Comparison of ENCODE assay signal across 21 cellular contexts in the genomic region with DNA sequence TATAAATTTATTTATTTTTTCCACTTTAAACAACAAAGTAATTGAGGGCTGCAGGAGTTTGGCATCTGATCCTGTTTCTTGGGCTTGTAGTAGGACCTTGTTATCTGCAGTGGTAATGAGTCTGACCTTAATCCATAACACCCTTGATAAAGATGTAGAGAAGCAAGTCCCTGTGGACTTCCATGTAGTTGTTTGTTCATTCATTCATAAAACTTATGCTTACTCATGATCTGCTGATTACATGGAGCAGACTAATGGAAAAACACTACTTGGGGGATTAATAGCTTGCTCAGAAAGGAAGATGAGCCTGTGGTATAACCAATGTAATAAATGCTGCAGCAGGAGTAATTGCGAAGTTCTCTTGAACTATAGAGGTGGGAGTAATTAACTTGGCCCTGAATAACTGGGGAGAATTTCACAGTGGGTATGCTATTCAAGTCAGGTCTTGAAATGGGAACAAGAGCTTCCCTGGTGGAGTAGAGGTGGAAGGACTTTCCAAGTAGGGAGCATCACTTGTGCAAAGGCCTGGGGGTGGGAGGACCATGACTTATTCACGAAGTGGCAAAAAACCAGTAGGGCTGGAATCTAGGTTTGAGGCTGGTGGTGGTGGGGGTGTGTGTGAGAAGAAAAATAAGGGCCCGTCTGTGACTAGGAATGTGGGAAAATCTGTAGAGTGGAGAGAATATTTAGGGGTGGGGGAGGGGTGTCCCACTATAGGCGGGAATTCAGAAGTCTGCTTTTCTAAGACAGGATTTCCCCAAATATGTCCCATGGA.
DNase-seq lines count a peak whose midpoint lies in the region; ATAC-seq, FAIRE-seq and TF ChIP-seq lines count a peak whose summit lies in the region.
"Had no signal": no experiment of that assay in that cellular context is flagged by ENCODE, and none has a peak within 500 bp of the region (broad histone marks: within the 10 kb centered on the region; RNA-seq: fewer than 3 reads in every experiment).

No MANE protein-coding gene starts in this region.

- H3K27me3 Mint-ChIP-seq in astrocyte (ENCODE audit: low read depth, unreplicated experiment), result no peaks in the 10 kb centered on the region
- H3K27me3 Mint-ChIP-seq: CD4-positive, alpha-beta T cell; memory B cell had no signal

- H4K20me1 ChIP-seq in astrocyte (ENCODE audit: insufficient read depth, low read length) (no peaks in the 10 kb centered on the region), keratinocyte (ENCODE audit: control insufficient read depth, extremely low read depth, insufficient read depth, low read length) (no peaks in the 10 kb centered on the region)

- H3K4me3 ChIP-seq in astrocyte (ENCODE audit: insufficient read depth, low read depth, low read length) (no peak overlapping the region), keratinocyte (ENCODE audit: control insufficient read depth in 2 of 3, extremely low read depth in 1 of 3, insufficient read depth in 2 of 3, low read depth in 1 of 3, low read length in 3 of 3) (no peak overlapping the region)
- H3K4me3 ChIP-seq: MG63, transverse colon had no signal

- ATAC-seq in HG02870 (IDR thresholded peaks at IDR 0.05; ENCODE audit: unreplicated experiment) (no peak), GM21515 (IDR thresholded peaks at IDR 0.05; ENCODE audit: unreplicated experiment) (no peak)

- FAIRE-seq in astrocyte (lab: Jason Lieb, UNC) (no peak), keratinocyte (lab: Jason Lieb, UNC) (peak; percentile 41)

- H3K36me3 Mint-ChIP-seq in astrocyte (ENCODE audit: low read depth, unreplicated experiment), result no peaks in the 10 kb centered on the region
- H3K36me3 Mint-ChIP-seq: memory B cell had no signal

- H3K36me3 ChIP-seq in astrocyte (ENCODE audit: insufficient read depth, low read length) (no peaks in the 10 kb centered on the region), keratinocyte (ENCODE audit: control insufficient read depth in 2 of 2, extremely low read depth in 1 of 2, insufficient read depth in 2 of 2, low read length in 2 of 2) (no peaks in the 10 kb centered on the region)
- H3K36me3 ChIP-seq: MG63, transverse colon had no signal

- peaks cover 18% of the 10 kb centered on the region for H3K4me1 ChIP-seq in astrocyte (ENCODE audit: insufficient read depth, low read length)
- peaks cover 8% of the 10 kb centered on the region for H3K4me1 ChIP-seq in keratinocyte (ENCODE audit: control insufficient read depth, extremely low read depth, insufficient read depth, low read length)

- H3K27ac ChIP-seq in astrocyte (ENCODE audit: low read depth, low read length) (peak overlapping the region; percentile 33), keratinocyte (ENCODE audit: control insufficient read depth, insufficient read depth, low read length) (no peak overlapping the region)
- H3K27ac ChIP-seq: 22Rv1 had no signal

- dilution Hi-C loops in keratinocyte (cut with MboI; ENCODE audit: extremely low pct_ligation_motif_present, low sequenced_read_pairs), result no loop called here

- H3K9me3 Mint-ChIP-seq in astrocyte (ENCODE audit: unreplicated experiment), result no peaks in the 10 kb centered on the region
- H3K9me3 Mint-ChIP-seq: CD4-positive, alpha-beta T cell; memory B cell had no signal

- H3K9ac ChIP-seq in astrocyte (ENCODE audit: low read length), result no peak overlapping the region
- no peak overlapping the region for H3K9ac ChIP-seq in keratinocyte (ENCODE audit: control insufficient read depth, extremely low read depth, insufficient read depth, low read length)

- H3K27ac Mint-ChIP-seq in astrocyte (ENCODE audit: unreplicated experiment), result peak overlapping the region; percentile 28
- H3K27ac Mint-ChIP-seq: CD4-positive, alpha-beta T cell; memory B cell had no signal

- DNase-seq in NCI-H2171 treated with DMSO at 0.1 percent for 48 hours (lab: John Stamatoyannopoulos, UW) (peak; percentile 33), NCI-H2171 (lab: John Stamatoyannopoulos, UW) (no peak), astrocyte (ENCODE audit: low read depth) (peak; percentile 94), keratinocyte (ENCODE audit: low read depth, low spot score) (no peak), stromal cell of bone marrow (ENCODE audit: low read depth) (peak; percentile 60), DMS53 (lab: John Stamatoyannopoulos, UW) (no peak)
- DNase-seq: activated CD4-positive, CD25-positive, alpha-beta regulatory T cell; activated effector memory CD4-positive, alpha-beta T cell treated with Interleukin-2 at 50 U/mL for 16 hours; CD4-positive, alpha-beta T cell; DND-41; NCI-H1694 treated with DMSO at 0.1 percent for 48 hours; NCI-H510A treated with DMSO at 0.1 percent for 48 hours; OCI-M1; stimulated activated CD4-positive, alpha-beta T cell treated with anti-CD3 and anti-CD28 coated beads, Interleukin-4, amount 100 ng/mL, for 1 hour; transverse colon had no signal

- H3K4me1 Mint-ChIP-seq in astrocyte (ENCODE audit: low read depth, unreplicated experiment), result peaks cover 41% of the 10 kb centered on the region
- H3K4me1 Mint-ChIP-seq: memory B cell had no signal

- no peak overlapping the region for H2AFZ ChIP-seq in astrocyte (ENCODE audit: low read depth, low read length)
- H2AFZ ChIP-seq in keratinocyte (ENCODE audit: control insufficient read depth, low read length), result no peak overlapping the region

- H3K4me2 ChIP-seq in astrocyte (ENCODE audit: low read length) (peak overlapping the region; percentile 3), keratinocyte (ENCODE audit: control insufficient read depth, extremely low read depth, insufficient read depth, low read depth, low read length) (no peak overlapping the region)

- no peak for TF ChIP-seq CTCF in astrocyte (IDR thresholded peaks at IDR 0.05; ENCODE audit: insufficient read depth, low read depth, low read length)
- no peak for TF ChIP-seq CTCF in keratinocyte (optimal IDR thresholded peaks at IDR 0.05 in 1 of 3, IDR thresholded peaks at IDR 0.05 in 1 of 3, conservative IDR thresholded peaks at IDR 0.05 in 1 of 3; ENCODE audit: extremely low read depth in 1 of 3, insufficient read depth in 2 of 3, low read length in 3 of 3)

- H3K9me3 ChIP-seq in astrocyte (ENCODE audit: insufficient read depth, low read depth, low read length) (no peaks in the 10 kb centered on the region), keratinocyte (ENCODE audit: control insufficient read depth, low read depth, low read length) (no peaks in the 10 kb centered on the region)
- H3K9me3 ChIP-seq: MG63, transverse colon had no signal

- no peak overlapping the region for H3K4me3 Mint-ChIP-seq in astrocyte (ENCODE audit: unreplicated experiment)
- H3K4me3 Mint-ChIP-seq: CD4-positive, alpha-beta T cell; memory B cell; neural crest cell had no signal

- no peaks in the 10 kb centered on the region for H3K9me1 ChIP-seq in keratinocyte (ENCODE audit: control insufficient read depth, extremely low read depth, insufficient read depth, low read length)

- no peaks in the 10 kb centered on the region for H3K79me2 ChIP-seq in astrocyte (ENCODE audit: insufficient read depth, low read length)
- H3K79me2 ChIP-seq in keratinocyte (ENCODE audit: control insufficient read depth, insufficient read depth, low read length), result no peaks in the 10 kb centered on the region

- no peaks in the 10 kb centered on the region for H3K27me3 ChIP-seq in astrocyte (ENCODE audit: insufficient read depth, low read length)
- no peaks in the 10 kb centered on the region for H3K27me3 ChIP-seq in keratinocyte (ENCODE audit: control insufficient read depth, extremely low read depth, insufficient read depth, low read length)
- H3K27me3 ChIP-seq: MG63, transverse colon had no signal

Comparison
In these comparisons a context has a peak if more than half of its experiments do, and no peak if none do; other contexts are left out.
1. DNase-seq: peak in NCI-H2171 treated with DMSO at 0.1 percent for 48 hours (single experiment), astrocyte (single experiment) and stromal cell of bone marrow (single experiment); none in NCI-H2171 (single experiment), keratinocyte (single experiment) and DMS53 (single experiment).